19 cellular contexts compared by ENCODE assay signal in genomic region chr12:126404293-126404851, GRCh38.
"Had no signal": no experiment of that assay in that cellular context is flagged by ENCODE, and none has a peak within 500 bp of the region (broad histone marks: within the 10 kb centered on the region; RNA-seq: fewer than 3 reads in every experiment).

No MANE protein-coding gene starts in this region.

- H3K27ac ChIP-seq: left lung, upper lobe of right lung, WERI-Rb-1 had no signal

- H3K27me3 ChIP-seq: left lung, upper lobe of right lung had no signal

- H3K9me3 ChIP-seq: upper lobe of right lung had no signal

- H3K4me1 ChIP-seq: left lung, upper lobe of right lung had no signal

- H3K4me3 ChIP-seq: left lung, upper lobe of right lung had no signal

- DNase-seq: activated CD4-positive, alpha-beta T cell treated with anti-CD3 and anti-CD28 coated beads for 1 hour; activated naive CD8-positive, alpha-beta T cell treated with anti-CD3 and anti-CD28 coated beads for 36 hours; amniotic stem cell; caudate nucleus; effector memory CD8-positive, alpha-beta T cell; glutamatergic neuron; hippocampal formation; islet precursor cell; left lung; nucleus accumbens; posterior cingulate gyrus; retina; stimulated activated CD4-positive, alpha-beta T cell treated with anti-CD3 and anti-CD28 coated beads, Interleukin-12 subunit alpha, Interleukin-12 subunit beta, amount 100 ng/mL, for 4 hours; stimulated activated CD4-positive, alpha-beta T cell treated with anti-CD3 and anti-CD28 coated beads, Interleukin-1b, Interleukin-23, amount 100 ng/mL, for 48 hours; stimulated activated CD8-positive, alpha-beta memory T cell treated with anti-CD3 and anti-CD28 coated beads, Interleukin-4, amount 100 ng/mL, for 48 hours; stimulated activated naive CD4-positive, alpha-beta T cell; T-helper 2 cell; upper lobe of right lung; WERI-Rb-1 had no signal

- H3K36me3 ChIP-seq: left lung, upper lobe of right lung, WERI-Rb-1 had no signal
